ENCODE assay signal across 11 cellular contexts in genomic region chr1:90835172-90835660, GRCh38.
DNase-seq lines count a peak whose midpoint lies in the region; ATAC-seq and TF ChIP-seq lines count a peak whose summit lies in the region.
"Had no signal": no experiment of that assay in that cellular context is flagged by ENCODE, and none has a peak within 500 bp of the region (broad histone marks: within the 10 kb centered on the region; RNA-seq: fewer than 3 reads in every experiment).

No MANE protein-coding gene starts in this region.

- no peak for DNase-seq in breast epithelium (ENCODE audit: low spot score in 2 of 2)
- no peak for DNase-seq in mammary epithelial cell
- peak in 1 of 2 donors; percentile 85 for DNase-seq in upper lobe of left lung
- no peak for DNase-seq in NCI-H146 treated with DMSO at 0.1 percent for 48 hours (lab: John Stamatoyannopoulos, UW; ENCODE audit: unreplicated experiment)
- DNase-seq in UCSD-AML1 (lab: John Stamatoyannopoulos, UW; ENCODE audit: unreplicated experiment), result no peak
- DNase-seq in hypothalamus (lab: John Stamatoyannopoulos, UW), result no peak
- DNase-seq: NCI-H1930, small intestine had no signal

- no TSS peak for BruUV-seq in mammary epithelial cell (replicated peaks; lab: Mats Ljungman, UMichigan)

- H4K20me1 ChIP-seq in mammary epithelial cell (ENCODE audit: insufficient read depth, low read length), result no peaks in the 10 kb centered on the region

- dilution Hi-C loops in mammary epithelial cell (cut with HindIII; ENCODE audit: low sequenced_read_pairs), result no loop called here

- H3K4me3 ChIP-seq in breast epithelium, result peak overlapping the region; percentile 37 to 68 (median 45)
- no peak overlapping the region for H3K4me3 ChIP-seq in mammary epithelial cell (replicated peaks in 1 of 3; ENCODE audit: insufficient read depth in 1 of 3, low read depth in 2 of 3, low read length in 3 of 3)
- H3K4me3 ChIP-seq in muscle layer of colon (ENCODE audit: low read depth in 1 of 2, low read length in 2 of 2), result peak overlapping the region; percentile 29 to 30
- H3K4me3 ChIP-seq in upper lobe of left lung, result peak overlapping the region in 3 of 4 donors; percentile 31 to 43 (median 41)
- H3K4me3 ChIP-seq: BLaER1 treated with 17β-estradiol and CSF1 and Interleukin-3, amounts not matched to agents 10 nM and 100 nM had no signal

- peak; percentile 34 to 59 for ATAC-seq in upper lobe of left lung (ENCODE audit: low FRiP score in 2 of 2)

- H3K4me1 Mint-ChIP-seq in dendritic cell treated with granulocyte-macrophage colony-stimulating factor and Interleukin-4, amounts not matched to agents 40 ng/mL and 50 ng/mL, for 4 days (ENCODE audit: low read depth), result peaks cover 17% of the 10 kb centered on the region

- TF ChIP-seq CTCF in breast epithelium (IDR thresholded peaks at IDR 0.05), result no peak
- no peak for TF ChIP-seq CTCF in mammary epithelial cell (conservative IDR thresholded peaks at IDR 0.05 in 1 of 2, IDR thresholded peaks at IDR 0.05 in 1 of 2; ENCODE audit: extremely low read depth in 1 of 2, insufficient read depth in 1 of 2, low read depth in 1 of 2, low read length in 2 of 2)
- TF ChIP-seq CTCF in upper lobe of left lung (IDR thresholded peaks at IDR 0.05), result no peak

- in situ Hi-C loops in mammary epithelial cell (cut with MboI; ENCODE audit: low sequenced_read_pairs in 2 of 2), result no loop called here

- no peaks in the 10 kb centered on the region for H3K9me3 ChIP-seq in breast epithelium
- H3K9me3 ChIP-seq in mammary epithelial cell (replicated peaks; ENCODE audit: insufficient read depth, low read length), result no peaks in the 10 kb centered on the region
- no peaks in the 10 kb centered on the region for H3K9me3 ChIP-seq in muscle layer of colon (ENCODE audit: low read length)
- no peaks in the 10 kb centered on the region for H3K9me3 ChIP-seq in upper lobe of left lung

- H3K9me3 Mint-ChIP-seq in dendritic cell treated with granulocyte-macrophage colony-stimulating factor and Interleukin-4, amounts not matched to agents 40 ng/mL and 50 ng/mL, for 4 days, result no peaks in the 10 kb centered on the region

- no peak for TF ChIP-seq EP300 in upper lobe of left lung (IDR thresholded peaks at IDR 0.05)

- H3K4me1 ChIP-seq in breast epithelium (no peaks in the 10 kb centered on the region), mammary epithelial cell (ENCODE audit: insufficient read depth, low read length) (no peaks in the 10 kb centered on the region), muscle layer of colon (ENCODE audit: insufficient read depth, low read length) (peaks cover 11% of the 10 kb centered on the region), upper lobe of left lung (peaks cover 12 to 22% (median 21%) of the 10 kb centered on the region in 4 donors)

- no peak overlapping the region for H3K4me2 ChIP-seq in mammary epithelial cell (ENCODE audit: insufficient read depth, low read depth, low read length)
- H3K4me2 ChIP-seq: BLaER1 treated with 17β-estradiol and CSF1 and Interleukin-3, amounts not matched to agents 10 nM and 100 nM had no signal

- no peak overlapping the region for H3K27ac Mint-ChIP-seq in dendritic cell treated with granulocyte-macrophage colony-stimulating factor and Interleukin-4, amounts not matched to agents 40 ng/mL and 50 ng/mL, for 4 days

- TF ChIP-seq POLR2A in breast epithelium (IDR thresholded peaks at IDR 0.05) (no peak), upper lobe of left lung (IDR thresholded peaks at IDR 0.05) (no peak)

- H3K36me3 Mint-ChIP-seq in dendritic cell treated with granulocyte-macrophage colony-stimulating factor and Interleukin-4, amounts not matched to agents 40 ng/mL and 50 ng/mL, for 4 days (ENCODE audit: low read depth), result no peaks in the 10 kb centered on the region

- H3K36me3 ChIP-seq in breast epithelium (no peaks in the 10 kb centered on the region), mammary epithelial cell (ENCODE audit: insufficient read depth, low read length) (no peaks in the 10 kb centered on the region), muscle layer of colon (ENCODE audit: insufficient read depth, low read length) (no peaks in the 10 kb centered on the region), upper lobe of left lung (no peaks in the 10 kb centered on the region)

- intact Hi-C loops in breast epithelium (cut with DNase I; ENCODE audit: low total_unique reads) (no loop called here), mammary epithelial cell (cut with micrococcal nuclease) (no loop called here)
- intact Hi-C loops in dendritic cell treated with granulocyte-macrophage colony-stimulating factor and Interleukin-4, amounts not matched to agents 40 ng/mL and 50 ng/mL, for 4 days (cut with micrococcal nuclease), result no loop called here

- no peak overlapping the region for H3K9ac ChIP-seq in mammary epithelial cell (ENCODE audit: insufficient read depth, low read length)
- no peak overlapping the region for H3K9ac ChIP-seq in muscle layer of colon (ENCODE audit: low read length)
- H3K9ac ChIP-seq: BLaER1 treated with 17β-estradiol and CSF1 and Interleukin-3, amounts not matched to agents 10 nM and 100 nM had no signal

- no peak overlapping the region for H2AFZ ChIP-seq in mammary epithelial cell (ENCODE audit: low read depth, low read length)

- CTCF ChIA-PET in mammary epithelial cell (lab: Charles Lee; ENCODE audit: low non-redundant PET), result no interaction called here

- peaks cover 96% of the 10 kb centered on the region for H3K27me3 Mint-ChIP-seq in dendritic cell treated with granulocyte-macrophage colony-stimulating factor and Interleukin-4, amounts not matched to agents 40 ng/mL and 50 ng/mL, for 4 days

- H3K4me3 Mint-ChIP-seq in dendritic cell treated with granulocyte-macrophage colony-stimulating factor and Interleukin-4, amounts not matched to agents 40 ng/mL and 50 ng/mL, for 4 days, result peak overlapping the region; percentile 26

- H3K79me2 ChIP-seq in mammary epithelial cell (ENCODE audit: insufficient read depth, low read length), result no peaks in the 10 kb centered on the region

- peaks cover 0 to 18% of the 10 kb centered on the region in 2 donors for H3K27me3 ChIP-seq in breast epithelium
- peaks cover 45% of the 10 kb centered on the region for H3K27me3 ChIP-seq in mammary epithelial cell (ENCODE audit: insufficient read depth, low read length)
- H3K27me3 ChIP-seq in muscle layer of colon (ENCODE audit: control insufficient read depth in 1 of 2, insufficient read depth in 2 of 2, low read length in 2 of 2), result peaks cover 61 to 66% of the 10 kb centered on the region in 2 donors
- H3K27me3 ChIP-seq in upper lobe of left lung, result peaks cover 0 to 42% (median 14%) of the 10 kb centered on the region in 4 donors

- H3K27ac ChIP-seq in breast epithelium (no peak overlapping the region), mammary epithelial cell (ENCODE audit: insufficient read depth, low read depth, low read length) (no peak overlapping the region), muscle layer of colon (ENCODE audit: low read depth, low read length) (no peak overlapping the region), upper lobe of left lung (no peak overlapping the region)
- H3K27ac ChIP-seq: BLaER1 treated with 17β-estradiol and CSF1 and Interleukin-3, amounts not matched to agents 10 nM and 100 nM had no signal

- WGBS in mammary epithelial cell (ENCODE audit: low coverage, missing lambda C conversion rate), result 28% methylated on average over 9 of the region's 33 CpGs
- WGBS in upper lobe of left lung, 2 donors, result 4 to 11% methylated on average over 8 to 20 of the region's 33 CpGs

Comparison
In these comparisons a context has a peak if more than half of its experiments do, and no peak if none do; other contexts are left out.
1. H3K4me3 ChIP-seq: peak in breast epithelium (3 of 3), muscle layer of colon (2 of 2) and upper lobe of left lung (3 of 4); none in mammary epithelial cell (0 of 3).